10 cellular contexts compared by ENCODE assay signal in the genomic region with DNA sequence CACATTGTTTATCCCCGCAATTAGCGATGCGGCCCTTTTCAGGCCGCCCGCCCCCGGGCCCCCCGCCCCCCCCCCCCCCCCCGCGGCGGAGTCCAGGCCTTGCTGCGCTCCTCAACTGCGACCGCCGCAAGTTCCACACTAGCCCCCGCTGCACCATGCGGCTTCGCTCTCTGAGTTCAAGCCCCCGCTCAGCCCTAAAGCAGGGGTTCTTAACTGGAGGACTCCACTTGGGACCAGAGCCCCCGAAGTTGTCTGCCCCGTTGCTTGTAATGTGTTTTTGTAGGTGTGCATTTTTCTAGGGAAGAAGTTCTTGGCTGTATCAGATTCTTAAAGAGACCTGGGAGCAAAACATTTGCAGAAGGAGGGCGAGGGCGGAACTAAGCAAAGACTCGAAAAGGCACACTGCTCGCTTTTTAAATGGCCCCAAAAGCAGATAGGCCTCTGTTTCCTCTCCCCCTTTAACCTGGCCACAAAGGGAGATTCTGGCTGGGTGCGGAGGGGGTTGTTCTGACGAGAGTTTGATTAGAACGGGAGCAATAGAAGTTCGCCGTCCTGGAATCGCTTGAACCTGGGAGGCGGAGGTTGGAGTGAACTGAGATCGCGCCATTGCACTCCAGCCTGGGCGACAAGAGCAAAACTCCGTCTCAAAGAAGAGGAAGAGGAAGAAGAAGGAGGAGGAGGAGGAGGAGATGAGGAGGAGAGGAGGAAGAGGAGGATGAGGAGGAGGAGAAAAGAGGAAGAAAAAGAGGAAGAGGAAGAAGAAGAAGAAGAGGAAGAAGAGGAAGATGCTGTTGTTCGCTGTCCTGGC. TPM values are rescaled to one million over a fixed set of nuclear protein-coding genes. Genes with fewer than 3 reads are reported as not detected.
A peak's percentile ranks its signal among the peaks of the same experiment; 100 is the strongest.
DNase-seq lines count a peak whose midpoint lies in the region; ATAC-seq and TF ChIP-seq lines count a peak whose summit lies in the region.
"Had no signal": no experiment of that assay in that cellular context is flagged by ENCODE, and none has a peak within 500 bp of the region (broad histone marks: within the 10 kb centered on the region; RNA-seq: fewer than 3 reads in every experiment).

No MANE protein-coding gene starts in this region.

- peaks cover 21% of the 10 kb centered on the region for H3K27me3 ChIP-seq in thoracic aorta (replicated peaks; ENCODE audit: insufficient read depth)

- DNase-seq in activated naive CD4-positive, alpha-beta T cell treated with anti-CD3 and anti-CD28 coated beads, Interleukin-2, amount 10 ng/mL, durations not matched to agents 7 days and 5 days, result no peak
- DNase-seq in activated naive CD4-positive, alpha-beta T cell (lab: John Stamatoyannopoulos, UW), result no peak
- no peak for DNase-seq in memory B cell (ENCODE audit: low spot score in 2 of 2)
- DNase-seq in thoracic aorta (ENCODE audit: low spot score), result no peak
- DNase-seq in occipital lobe (lab: John Stamatoyannopoulos, UW), result no peak
- DNase-seq in stimulated activated CD4-positive, alpha-beta T cell treated with anti-CD3 and anti-CD28 coated beads, Interleukin-15, amount 100 ng/mL, for 24 hours, result no peak
- DNase-seq: effector CD8-positive, alpha-beta T cell; T1000 had no signal

- H3K4me3 Mint-ChIP-seq in activated naive CD4-positive, alpha-beta T cell treated with anti-CD3 and anti-CD28 coated beads, Interleukin-2, amount 10 ng/mL, durations not matched to agents 7 days and 5 days, result peak overlapping the region; percentile 2
- peak overlapping the region; percentile 51 for H3K4me3 Mint-ChIP-seq in activated T-helper 17 cell treated with anti-CD3 and anti-CD28 coated beads, Interleukin-2, amount 50 U/mL, for 72 hours
- no peak overlapping the region for H3K4me3 Mint-ChIP-seq in memory B cell

- peaks cover 2% of the 10 kb centered on the region for H3K9me3 Mint-ChIP-seq in activated naive CD4-positive, alpha-beta T cell treated with anti-CD3 and anti-CD28 coated beads, Interleukin-2, amount 10 ng/mL, durations not matched to agents 7 days and 5 days
- peaks cover 4% of the 10 kb centered on the region for H3K9me3 Mint-ChIP-seq in activated T-helper 17 cell treated with anti-CD3 and anti-CD28 coated beads, Interleukin-2, amount 50 U/mL, for 72 hours
- no peaks in the 10 kb centered on the region for H3K9me3 Mint-ChIP-seq in memory B cell

- CTCF ChIA-PET in activated naive CD4-positive, alpha-beta T cell treated with anti-CD3 and anti-CD28 coated beads, Interleukin-2, amount 10 ng/mL, durations not matched to agents 7 days and 5 days (lab: Charles Lee), result no interaction called here

- peaks cover 11% of the 10 kb centered on the region for H3K36me3 Mint-ChIP-seq in activated naive CD4-positive, alpha-beta T cell treated with anti-CD3 and anti-CD28 coated beads, Interleukin-2, amount 10 ng/mL, durations not matched to agents 7 days and 5 days
- peaks cover 23% of the 10 kb centered on the region for H3K36me3 Mint-ChIP-seq in activated T-helper 17 cell treated with anti-CD3 and anti-CD28 coated beads, Interleukin-2, amount 50 U/mL, for 72 hours (ENCODE audit: low read depth)
- peaks cover 9% of the 10 kb centered on the region for H3K36me3 Mint-ChIP-seq in memory B cell

- ATAC-seq in activated T-helper 17 cell treated with anti-CD3 and anti-CD28 coated beads, Interleukin-2, amount 50 U/mL, for 72 hours (replicated peaks), result no peak
- ATAC-seq in memory B cell (ENCODE audit: low read depth) (no peak), thoracic aorta (ENCODE audit: insufficient number of reproducible peaks, low FRiP score, low read depth) (no peak), GM19324 (IDR thresholded peaks at IDR 0.05; ENCODE audit: low FRiP score, unreplicated experiment) (no peak)

- peaks cover 75% of the 10 kb centered on the region for H3K27me3 Mint-ChIP-seq in activated naive CD4-positive, alpha-beta T cell treated with anti-CD3 and anti-CD28 coated beads, Interleukin-2, amount 10 ng/mL, durations not matched to agents 7 days and 5 days
- H3K27me3 Mint-ChIP-seq in activated T-helper 17 cell treated with anti-CD3 and anti-CD28 coated beads, Interleukin-2, amount 50 U/mL, for 72 hours, result peaks cover 64% of the 10 kb centered on the region
- H3K27me3 Mint-ChIP-seq in memory B cell, result peaks cover 31% of the 10 kb centered on the region

- H3K27ac Mint-ChIP-seq in activated naive CD4-positive, alpha-beta T cell treated with anti-CD3 and anti-CD28 coated beads, Interleukin-2, amount 10 ng/mL, durations not matched to agents 7 days and 5 days, result peak overlapping the region; percentile 73
- H3K27ac Mint-ChIP-seq in activated T-helper 17 cell treated with anti-CD3 and anti-CD28 coated beads, Interleukin-2, amount 50 U/mL, for 72 hours, result no peak overlapping the region
- H3K27ac Mint-ChIP-seq in memory B cell, result peak overlapping the region; percentile 64

- H3K27ac ChIP-seq in thoracic aorta, result peak overlapping the region in 1 of 2 donors; percentile 15

- TF ChIP-seq CTCF in thoracic aorta (IDR thresholded peaks at IDR 0.05), result no peak

- peak overlapping the region; percentile 70 for H3K4me3 ChIP-seq in thoracic aorta

- H3K36me3 ChIP-seq in thoracic aorta, result no peaks in the 10 kb centered on the region

- peaks cover 15 to 25% of the 10 kb centered on the region in 2 donors for H3K4me1 ChIP-seq in thoracic aorta (ENCODE audit: control insufficient read depth in 1 of 2, low read depth in 2 of 2)

- peaks cover 31% of the 10 kb centered on the region for H3K4me1 Mint-ChIP-seq in activated naive CD4-positive, alpha-beta T cell treated with anti-CD3 and anti-CD28 coated beads, Interleukin-2, amount 10 ng/mL, durations not matched to agents 7 days and 5 days
- peaks cover 11% of the 10 kb centered on the region for H3K4me1 Mint-ChIP-seq in activated T-helper 17 cell treated with anti-CD3 and anti-CD28 coated beads, Interleukin-2, amount 50 U/mL, for 72 hours
- peaks cover 19% of the 10 kb centered on the region for H3K4me1 Mint-ChIP-seq in memory B cell

- no peaks in the 10 kb centered on the region for H3K9me3 ChIP-seq in thoracic aorta

RNA-seq across cellular contexts. Expression of gene MSX1, which starts 2.3 kb away (rescaled TPM):
- total RNA-seq in activated T-helper 17 cell treated with anti-CD3 and anti-CD28 coated beads, Interleukin-2, amount 50 U/mL, for 72 hours, result not detected
- 10 to 100 TPM; 11.0 to 24.6 TPM for total RNA-seq in thoracic aorta
- total RNA-seq in occipital lobe, result 3.0 TPM
